Comparison of ENCODE assay signal across 19 cellular contexts in genomic region chr9:70121818-70122436, GRCh38.
A peak's percentile ranks its signal among the peaks of the same experiment; 100 is the strongest.
DNase-seq lines count a peak whose midpoint lies in the region; ATAC-seq and TF ChIP-seq lines count a peak whose summit lies in the region.
"Had no signal": no experiment of that assay in that cellular context is flagged by ENCODE, and none has a peak within 500 bp of the region (broad histone marks: within the 10 kb centered on the region; RNA-seq: fewer than 3 reads in every experiment).

No MANE protein-coding gene starts in this region.

- H4K91ac ChIP-seq in mesenchymal stem cell (ENCODE audit: low read length) = no peak overlapping the region

- H3K4ac ChIP-seq in mesenchymal stem cell (ENCODE audit: low read depth in 1 of 2, low read length in 2 of 2) = no peak overlapping the region

- H2BK5ac ChIP-seq in mesenchymal stem cell (ENCODE audit: low read depth, low read length, poor library complexity, severe bottlenecking) = no peak overlapping the region

- H2AK5ac ChIP-seq in mesenchymal stem cell (ENCODE audit: low read length, severe bottlenecking) = peak overlapping the region; percentile 16

- H3K36me3 ChIP-seq in mesenchymal stem cell (ENCODE audit: control insufficient read depth in 1 of 2, insufficient read depth in 2 of 2, low read depth in 1 of 2, low read length in 2 of 2) = peaks cover 0 to 36% of the 10 kb centered on the region in 2 experiments
- no peaks in the 10 kb centered on the region for H3K36me3 ChIP-seq in aorta (ENCODE audit: control insufficient read depth in 1 of 2, insufficient read depth in 2 of 2, low read length in 1 of 2)
- H3K36me3 ChIP-seq: neutrophil, right lobe of liver had no signal

- no peak overlapping the region for H3K4me2 ChIP-seq in mesenchymal stem cell (ENCODE audit: low read length, poor library complexity, severe bottlenecking)

- H3K4me1 ChIP-seq in mesenchymal stem cell (ENCODE audit: control insufficient read depth, insufficient read depth, low read depth, low read length) = peaks cover 11% of the 10 kb centered on the region
- peaks cover 0 to 2% of the 10 kb centered on the region in 2 donors for H3K4me1 ChIP-seq in aorta (ENCODE audit: control insufficient read depth in 1 of 2, insufficient read depth in 2 of 2, low read length in 2 of 2)
- H3K4me1 ChIP-seq: right lobe of liver had no signal

- H2BK120ac ChIP-seq in mesenchymal stem cell (ENCODE audit: low read depth, low read length) = no peak overlapping the region

- DNase-seq in stimulated activated CD4-positive, alpha-beta T cell treated with anti-CD3 and anti-CD28 coated beads, Interleukin-1b, Interleukin-23, amount 100 ng/mL, for 48 hours = peak; percentile 19
- no peak for DNase-seq in stimulated activated CD4-positive, alpha-beta T cell treated with anti-CD3 and anti-CD28 coated beads, Interleukin-2, amount 100 ng/mL, for 48 hours
- peak; percentile 61 for DNase-seq in epithelial cell of esophagus (ENCODE audit: low read depth)
- DNase-seq in mesenchymal stem cell = no peak
- DNase-seq in aorta = peak in 1 of 2 donors; percentile 46
- no peak for DNase-seq in DMS53 treated with DMSO at 0.1 percent for 48 hours (lab: John Stamatoyannopoulos, UW; ENCODE audit: unreplicated experiment)
- no peak for DNase-seq in NCI-H2196 (lab: John Stamatoyannopoulos, UW; ENCODE audit: unreplicated experiment)
- DNase-seq: ACHN; activated effector memory CD4-positive, alpha-beta T cell treated with Interleukin-2 at 50 U/mL for 16 hours; CD4-positive, alpha-beta memory T cell; kidney; NCI-H1436; NCI-H446; right lobe of liver; SHP77 treated with DMSO at 0.1 percent for 48 hours; stimulated activated CD4-positive, alpha-beta T cell treated with anti-CD3 and anti-CD28 coated beads, Interleukin-4, amount 100 ng/mL, for 1 hour; substantia nigra had no signal

- H4K8ac ChIP-seq in mesenchymal stem cell (ENCODE audit: low read length) = no peak overlapping the region

- no peak overlapping the region for H3K14ac ChIP-seq in mesenchymal stem cell (ENCODE audit: low read length in 2 of 2)

- H3K4me3 ChIP-seq in epithelial cell of esophagus (ENCODE audit: low read length) (no peak overlapping the region), mesenchymal stem cell (ENCODE audit: insufficient read depth in 1 of 2, low read depth in 1 of 2, low read length in 2 of 2) (peak overlapping the region in 1 of 2 experiments; percentile 6), aorta (ENCODE audit: low read length in 2 of 2) (no peak overlapping the region)
- H3K4me3 ChIP-seq: right lobe of liver had no signal

- H3K79me1 ChIP-seq in mesenchymal stem cell (replicated peaks; ENCODE audit: low read length, poor library complexity, severe bottlenecking) = peaks cover 29% of the 10 kb centered on the region

- H2BK15ac ChIP-seq in mesenchymal stem cell (ENCODE audit: low read depth, poor library complexity, severe bottlenecking) = no peak overlapping the region

- H3K27me3 ChIP-seq in mesenchymal stem cell (ENCODE audit: control insufficient read depth in 1 of 2, insufficient read depth in 1 of 2, low read length in 2 of 2) (peaks cover 0 to 3% of the 10 kb centered on the region in 2 experiments), aorta (ENCODE audit: control insufficient read depth in 1 of 2, insufficient read depth in 2 of 2, low read length in 1 of 2) (no peaks in the 10 kb centered on the region)
- H3K27me3 ChIP-seq: neutrophil, right lobe of liver had no signal

- H2BK12ac ChIP-seq in mesenchymal stem cell (ENCODE audit: low read length in 2 of 2) = peak overlapping the region in 1 of 2 experiments; percentile 15

- no peak overlapping the region for H2AFZ ChIP-seq in mesenchymal stem cell (ENCODE audit: low read depth, low read length)

- intact Hi-C loops in aorta (cut with DNase I) = loop anchor here in 1 of 2 donors (10.0 kb wide), 1 partner anchor 133 kb away; the partner anchor contains the start of gene SMC5

- ATAC-seq in aorta (ENCODE audit: low FRiP score) (peak; percentile 71), GM19023 (IDR thresholded peaks at IDR 0.05; ENCODE audit: unreplicated experiment) (no peak)
- ATAC-seq: right lobe of liver had no signal

- H3K27ac ChIP-seq in mesenchymal stem cell (ENCODE audit: low read length, poor library complexity, severe bottlenecking) (peak overlapping the region; percentile 89), aorta (ENCODE audit: low read depth in 1 of 2, low read length in 2 of 2) (peak overlapping the region in 1 of 2 donors; percentile 28)
- H3K27ac ChIP-seq: neutrophil, right lobe of liver had no signal

- H3K9ac ChIP-seq in mesenchymal stem cell (ENCODE audit: low read length) = peak overlapping the region; percentile 24

- no peak overlapping the region for H3K18ac ChIP-seq in mesenchymal stem cell (ENCODE audit: low read depth in 1 of 2, low read length in 2 of 2)

- no peak for TF ChIP-seq CTCF in epithelial cell of esophagus (IDR thresholded peaks at IDR 0.05; ENCODE audit: insufficient read depth, low read depth, low read length, missing control alignments)

- H3K9me3 ChIP-seq in mesenchymal stem cell (ENCODE audit: control insufficient read depth, low read length) (no peaks in the 10 kb centered on the region), aorta (ENCODE audit: control insufficient read depth, low read length) (no peaks in the 10 kb centered on the region)
- H3K9me3 ChIP-seq: neutrophil, right lobe of liver had no signal

- H3K23ac ChIP-seq in mesenchymal stem cell (ENCODE audit: low read length in 2 of 2) = no peak overlapping the region

- 50% methylated on average over 2 of the region's 2 CpGs for WGBS in mesenchymal stem cell
- 46 to 47% methylated on average over 2 of the region's 2 CpGs for WGBS in aorta, 2 donors

Comparison
In these comparisons a context has a peak if more than half of its experiments do, and no peak if none do; other contexts are left out.
1. DNase-seq: peak in stimulated activated CD4-positive, alpha-beta T cell treated with anti-CD3 and anti-CD28 coated beads, Interleukin-1b, Interleukin-23, amount 100 ng/mL, for 48 hours (single experiment) and epithelial cell of esophagus (single experiment); none in stimulated activated CD4-positive, alpha-beta T cell treated with anti-CD3 and anti-CD28 coated beads, Interleukin-2, amount 100 ng/mL, for 48 hours (0 of 2), mesenchymal stem cell (single experiment), DMS53 treated with DMSO at 0.1 percent for 48 hours (single experiment) and NCI-H2196 (single experiment).